Comparison of ENCODE assay signal across 19 cellular contexts in the genomic region with DNA sequence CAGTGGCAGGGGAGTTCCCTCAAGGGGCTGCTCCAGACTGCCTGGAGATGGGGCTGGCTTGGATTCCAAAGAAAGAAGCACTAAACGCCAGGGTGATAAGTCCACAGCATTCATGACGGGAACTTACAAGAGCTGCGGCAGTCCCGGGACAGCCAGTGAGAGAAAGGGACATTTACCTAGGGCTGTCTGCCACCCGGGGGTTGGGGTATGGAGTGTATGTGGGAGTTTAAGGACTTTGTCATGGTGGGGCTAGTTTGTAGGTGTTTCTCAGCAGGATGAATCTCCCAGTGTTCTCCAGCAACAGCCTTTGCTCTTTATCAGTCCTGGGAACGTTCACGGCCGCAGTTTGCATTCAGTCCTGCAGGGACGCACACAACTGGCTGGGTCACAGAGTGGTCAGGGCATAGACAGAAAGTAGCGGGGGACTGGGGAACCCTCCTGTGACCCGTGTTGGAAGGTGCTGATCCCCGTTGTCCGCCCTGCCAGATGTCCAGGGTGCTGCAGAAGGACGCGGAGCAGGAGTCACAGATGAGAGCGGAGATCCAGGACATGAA. TPM values are rescaled to one million over a fixed set of nuclear protein-coding genes. Genes with fewer than 3 reads are reported as not detected.
A peak's percentile ranks its signal among the peaks of the same experiment; 100 is the strongest.
DNase-seq lines count a peak whose midpoint lies in the region; ATAC-seq, FAIRE-seq and TF ChIP-seq lines count a peak whose summit lies in the region.
"Had no signal": no experiment of that assay in that cellular context is flagged by ENCODE, and none has a peak within 500 bp of the region (broad histone marks: within the 10 kb centered on the region; RNA-seq: fewer than 3 reads in every experiment).

No MANE protein-coding gene starts in this region.

- H3K27ac Mint-ChIP-seq in astrocyte (ENCODE audit: unreplicated experiment) (peak overlapping the region; percentile 51), type B pancreatic cell (peak overlapping the region; percentile 21), T-cell (no peak overlapping the region)
- H3K27ac Mint-ChIP-seq: CD8-positive, alpha-beta T cell had no signal

- no peak overlapping the region for H3K4me2 ChIP-seq in astrocyte (ENCODE audit: low read length)
- no peak overlapping the region for H3K4me2 ChIP-seq in mesendoderm (ENCODE audit: low read length)
- H3K4me2 ChIP-seq: KMS-11 had no signal

- 52 to 65% (median 55%) methylated on average over 13 to 16 of the region's 16 CpGs for WGBS in heart left ventricle, 4 donors
- WGBS in mesendoderm (ENCODE audit: extremely low coverage, insufficient coverage, low lambda C conversion rate), result no CpG with 5 or more reads among the region's 16 CpGs

- no peak overlapping the region for H4K5ac ChIP-seq in mesendoderm (ENCODE audit: low read length)

- no peak for TF ChIP-seq CTCF in cardiac muscle cell (IDR thresholded peaks at IDR 0.05; ENCODE audit: low read depth, low read length)
- peak in 2 of 12 donors; percentile 5 to 11 for TF ChIP-seq CTCF in heart left ventricle (IDR thresholded peaks at IDR 0.05)
- TF ChIP-seq CTCF in astrocyte (IDR thresholded peaks at IDR 0.05; ENCODE audit: insufficient read depth, low read depth, low read length), result no peak
- peak; percentile 46 for TF ChIP-seq CTCF in type B pancreatic cell (conservative IDR thresholded peaks at IDR 0.05)

- DNase-seq in cardiac muscle cell (ENCODE audit: low read depth in 1 of 2, low spot score in 1 of 2) (peak in 1 of 2 donors; percentile 45), heart left ventricle (no peak), astrocyte (ENCODE audit: low read depth) (no peak), mesendoderm (peak; percentile 56), type B pancreatic cell (ENCODE audit: extremely low spot score, unreplicated experiment) (no peak), NCI-H1436 (lab: John Stamatoyannopoulos, UW) (no peak), T-cell (no peak)
- no peak for DNase-seq in NK-92 treated with Interleukin-12 subunit alpha and Interleukin-12 subunit beta, amount 100 ng/mL, for 24 hours (lab: John Stamatoyannopoulos, UW)
- DNase-seq: CD8-positive, alpha-beta T cell; DMS79; MG63; NCI-H1092 treated with DMSO at 0.1 percent for 48 hours; NCI-H1694 treated with DMSO at 0.1 percent for 48 hours; NCI-H2107; NCI-H2227 treated with DMSO at 0.1 percent for 48 hours; NCI-H524 had no signal

- no peak overlapping the region for H3K4ac ChIP-seq in mesendoderm (ENCODE audit: low read depth, low read length)

- H2BK15ac ChIP-seq in mesendoderm (replicated peaks; ENCODE audit: low read depth), result no peak overlapping the region

- no peak overlapping the region for H2AFZ ChIP-seq in astrocyte (ENCODE audit: low read depth, low read length)

- peak overlapping the region; percentile 86 for H3K27ac ChIP-seq in cardiac muscle cell
- H3K27ac ChIP-seq in heart left ventricle, result no peak overlapping the region
- no peak overlapping the region for H3K27ac ChIP-seq in astrocyte (ENCODE audit: low read depth, low read length)
- H3K27ac ChIP-seq in mesendoderm (ENCODE audit: low read depth, low read length), result no peak overlapping the region
- H3K27ac ChIP-seq: 22Rv1, KMS-11 had no signal

- H3K18ac ChIP-seq in mesendoderm (ENCODE audit: low read length), result no peak overlapping the region

- no peak overlapping the region for H2BK5ac ChIP-seq in mesendoderm (ENCODE audit: low read length)

- CTCF ChIA-PET in T-cell (lab: Charles Lee), result interaction anchor here in 1 of 2 donors (0.9 to 1.2 kb wide), 2 partner anchors 10 to 213 kb away, joined by 3 to 4 read pairs; a partner anchor contains a TSS

- no peak for ATAC-seq in heart left ventricle
- no peak for ATAC-seq in T-cell (replicated peaks in 1 of 4)
- ATAC-seq: CD8-positive, alpha-beta T cell; Panc1 had no signal

- no peak for FAIRE-seq in astrocyte (lab: Jason Lieb, UNC)

- peaks cover 25% of the 10 kb centered on the region for H4K20me1 ChIP-seq in astrocyte (ENCODE audit: insufficient read depth, low read length)

- H3K9me3 Mint-ChIP-seq in astrocyte (ENCODE audit: unreplicated experiment) (no peaks in the 10 kb centered on the region), type B pancreatic cell (no peaks in the 10 kb centered on the region), T-cell (no peaks in the 10 kb centered on the region)
- H3K9me3 Mint-ChIP-seq: CD8-positive, alpha-beta T cell had no signal

- H3K79me1 ChIP-seq in mesendoderm (ENCODE audit: low read length), result peaks cover 8% of the 10 kb centered on the region

- no peak overlapping the region for H3K56ac ChIP-seq in mesendoderm (ENCODE audit: low read length)

- H3K9ac ChIP-seq in astrocyte (ENCODE audit: low read length), result no peak overlapping the region
- H3K9ac ChIP-seq in mesendoderm (ENCODE audit: low read length), result no peak overlapping the region
- H3K9ac ChIP-seq: KMS-11 had no signal

- H3K4me3 ChIP-seq in cardiac muscle cell, result no peak overlapping the region
- H3K4me3 ChIP-seq in heart left ventricle, result no peak overlapping the region
- no peak overlapping the region for H3K4me3 ChIP-seq in astrocyte (ENCODE audit: insufficient read depth, low read depth, low read length)
- no peak overlapping the region for H3K4me3 ChIP-seq in mesendoderm (ENCODE audit: low read length)
- H3K4me3 ChIP-seq: MG63 had no signal

- H3K36me3 Mint-ChIP-seq in astrocyte (ENCODE audit: low read depth, unreplicated experiment) (peaks cover 13% of the 10 kb centered on the region), type B pancreatic cell (peaks cover 15% of the 10 kb centered on the region), T-cell (peaks cover 32% of the 10 kb centered on the region)

- intact Hi-C loops in heart left ventricle (cut with DNase I), result loop anchor here in 3 of 10 donors (5.0 kb wide), 3 partner anchors 38 to 52 kb away; a partner anchor contains a TSS

- TF ChIP-seq POLR2A in heart left ventricle (IDR thresholded peaks at IDR 0.05), result no peak

- no peaks in the 10 kb centered on the region for H3K27me3 Mint-ChIP-seq in astrocyte (ENCODE audit: low read depth, unreplicated experiment)
- H3K27me3 Mint-ChIP-seq in type B pancreatic cell, result no peaks in the 10 kb centered on the region
- no peaks in the 10 kb centered on the region for H3K27me3 Mint-ChIP-seq in T-cell

- no peaks in the 10 kb centered on the region for H3K27me3 ChIP-seq in cardiac muscle cell
- H3K27me3 ChIP-seq in heart left ventricle, result no peaks in the 10 kb centered on the region
- no peaks in the 10 kb centered on the region for H3K27me3 ChIP-seq in astrocyte (ENCODE audit: insufficient read depth, low read length)
- no peaks in the 10 kb centered on the region for H3K27me3 ChIP-seq in mesendoderm (ENCODE audit: insufficient read depth, low read length, poor library complexity)
- H3K27me3 ChIP-seq: MG63 had no signal

- H3K79me2 ChIP-seq in astrocyte (ENCODE audit: insufficient read depth, low read length), result peaks cover 25% of the 10 kb centered on the region
- no peaks in the 10 kb centered on the region for H3K79me2 ChIP-seq in mesendoderm (ENCODE audit: control insufficient read depth, insufficient read depth, low read length)

- H3K23ac ChIP-seq in mesendoderm (ENCODE audit: low read length), result no peak overlapping the region

- POLR2A ChIA-PET in T-cell (lab: Charles Lee), result no interaction called here

- no peak overlapping the region for H2BK120ac ChIP-seq in mesendoderm (ENCODE audit: low read depth, low read length)

- H3K4me1 ChIP-seq in cardiac muscle cell (ENCODE audit: low read depth) (peaks cover 20% of the 10 kb centered on the region), heart left ventricle (peaks cover 0 to 39% (median 19%) of the 10 kb centered on the region in 12 donors), astrocyte (ENCODE audit: insufficient read depth, low read length) (peaks cover 14% of the 10 kb centered on the region), mesendoderm (ENCODE audit: control insufficient read depth, low read depth, low read length) (peaks cover 1% of the 10 kb centered on the region)

- H4K8ac ChIP-seq in mesendoderm (ENCODE audit: low read depth, low read length), result no peak overlapping the region

- H3K4me1 Mint-ChIP-seq in astrocyte (ENCODE audit: low read depth, unreplicated experiment), result peaks cover 4% of the 10 kb centered on the region
- H3K4me1 Mint-ChIP-seq in type B pancreatic cell (ENCODE audit: unreplicated experiment), result peaks cover 16% of the 10 kb centered on the region
- H3K4me1 Mint-ChIP-seq in T-cell, result peaks cover 24 to 28% (median 28%) of the 10 kb centered on the region in 3 donors

- no peak overlapping the region for H2AK5ac ChIP-seq in mesendoderm (ENCODE audit: low read length)

- H3K9me3 ChIP-seq in cardiac muscle cell (ENCODE audit: low read depth) (no peaks in the 10 kb centered on the region), heart left ventricle (no peaks in the 10 kb centered on the region), astrocyte (ENCODE audit: insufficient read depth, low read depth, low read length) (no peaks in the 10 kb centered on the region)
- H3K9me3 ChIP-seq: MG63 had no signal

- H3K4me3 Mint-ChIP-seq in astrocyte (ENCODE audit: unreplicated experiment) (no peak overlapping the region), type B pancreatic cell (no peak overlapping the region), T-cell (no peak overlapping the region)

- peaks cover 23% of the 10 kb centered on the region for H3K36me3 ChIP-seq in cardiac muscle cell
- peaks cover 0 to 49% (median 41%) of the 10 kb centered on the region in 9 donors for H3K36me3 ChIP-seq in heart left ventricle
- peaks cover 13% of the 10 kb centered on the region for H3K36me3 ChIP-seq in astrocyte (ENCODE audit: insufficient read depth, low read length)
- no peaks in the 10 kb centered on the region for H3K36me3 ChIP-seq in mesendoderm (ENCODE audit: control insufficient read depth, insufficient read depth, low read length)

RNA-seq across cellular contexts. Expression of a gene that starts 41.4 kb away (rescaled TPM):
- total RNA-seq in cardiac muscle cell, result 258 and 375 TPM in 2 replicates
- polyA plus RNA-seq in cardiac muscle cell, result 559 and 612 TPM in 2 replicates
- total RNA-seq in heart left ventricle, result 100 to 1,000 TPM in 1 of 9 donors, 10 to 100 TPM in 8; 35.9 to 108 (median 55.5) TPM
- polyA plus RNA-seq in heart left ventricle, result 10 to 100 TPM; 37.0 to 39.0 TPM
- 259 and 272 TPM in 2 replicates for total RNA-seq in astrocyte
- 582 TPM for polyA plus RNA-seq in mesendoderm (2013, experiment 1 of 2)
- 578 TPM for polyA plus RNA-seq in mesendoderm (2013, experiment 2 of 2)
- 466 and 479 TPM in 2 replicates for total RNA-seq in type B pancreatic cell (ENCODE audit: low replicate concordance)
- 100 to 1,000 TPM; 206 to 254 (median 239) TPM for total RNA-seq in T-cell

RNA-seq across cellular contexts. Expression of a gene that starts 55.3 kb away (rescaled TPM):
- total RNA-seq in cardiac muscle cell (2.0 and 2.9 TPM in 2 replicates), heart left ventricle (1 to 10 TPM in 4 of 9 donors, under 1 TPM in 3, not detected in 2; 0.67 to 1.5 (median 1.0) TPM), astrocyte (2.0 and 2.8 TPM in 2 replicates), type B pancreatic cell (ENCODE audit: low replicate concordance) (1.9 and 2.6 TPM in 2 replicates), T-cell (under 1 TPM in 4 of 5 donors, not detected in 1; 0.23 to 0.60 (median 0.44) TPM)
- polyA plus RNA-seq in cardiac muscle cell (3.4 and 5.0 TPM in 2 replicates), heart left ventricle (1 to 10 TPM in 1 of 2 donors, under 1 TPM in 1; 0.65 to 1.1 TPM)
- polyA plus RNA-seq in mesendoderm (2013, experiment 1 of 2), result 0.62 TPM
- polyA plus RNA-seq in mesendoderm (2013, experiment 2 of 2), result 0.41 TPM
- total RNA-seq: CD8-positive, alpha-beta T cell had no signal

Comparison
In these comparisons a context has a peak if more than half of its experiments do, and no peak if none do; other contexts are left out.
1. H3K27ac Mint-ChIP-seq: peak in astrocyte (single experiment) and type B pancreatic cell (single experiment); none in T-cell (0 of 2).